13 cellular contexts compared by ENCODE assay signal in the genomic region with DNA sequence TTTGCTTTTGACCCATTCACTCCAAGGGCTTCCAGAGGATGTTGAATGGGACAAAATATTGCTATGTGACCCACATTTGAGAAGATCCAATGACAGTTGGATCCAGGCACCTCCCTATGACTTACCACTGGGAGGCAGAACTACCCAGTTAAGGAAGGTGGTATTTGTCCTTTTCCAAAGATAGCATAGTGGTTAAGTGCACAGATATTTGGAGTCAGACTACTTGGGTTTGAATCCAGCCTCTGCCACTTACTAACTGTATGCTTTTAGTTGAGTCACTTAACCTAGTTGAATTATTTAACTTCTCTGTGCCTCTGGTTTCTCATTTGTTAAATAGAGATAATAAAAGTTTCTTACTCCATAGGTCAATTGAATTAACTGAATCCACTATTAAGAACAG.
A peak's percentile ranks its signal among the peaks of the same experiment; 100 is the strongest.
DNase-seq lines count a peak whose midpoint lies in the region; ATAC-seq lines count a peak whose summit lies in the region.
"Had no signal": no experiment of that assay in that cellular context is flagged by ENCODE, and none has a peak within 500 bp of the region (broad histone marks: within the 10 kb centered on the region; RNA-seq: fewer than 3 reads in every experiment).

No MANE protein-coding gene starts in this region.

- peak; percentile 0 for DNase-seq in NCI-H82 treated with DMSO at 0.1 percent for 48 hours (lab: John Stamatoyannopoulos, UW; ENCODE audit: unreplicated experiment)
- DNase-seq in NCI-H82 (lab: John Stamatoyannopoulos, UW), result no peak
- DNase-seq in RKO (ENCODE audit: low spot score), result peak; percentile 23
- DNase-seq in non-pigmented ciliary epithelial cell (ENCODE audit: low read depth), result peak; percentile 14
- DNase-seq in epidermal melanocyte (ENCODE audit: insufficient read length, low spot score), result no peak
- DNase-seq in NCI-H345 (lab: John Stamatoyannopoulos, UW), result no peak
- no peak for DNase-seq in DMS114 treated with DMSO at 0.1 percent for 48 hours (lab: John Stamatoyannopoulos, UW; ENCODE audit: unreplicated experiment)
- DNase-seq: activated CD8-positive, alpha-beta memory T cell treated with anti-CD3 and anti-CD28 coated beads for 24 hours; NCI-H524 treated with DMSO at 0.1 percent for 48 hours; stimulated activated CD4-positive, alpha-beta T cell treated with anti-CD3 and anti-CD28 coated beads, Interleukin-2, amount 100 ng/mL, for 24 hours; stimulated activated naive CD8-positive, alpha-beta T cell treated with anti-CD3 and anti-CD28 coated beads, Interleukin-15, Interleukin-2, amounts not matched to agents 100 U/mL and 50 U/mL, for 24 hours had no signal

- ATAC-seq in esophagus mucosa, result peak; percentile 49
- ATAC-seq: activated naive CD4-positive, alpha-beta T cell treated with anti-CD3 and anti-CD28 coated beads, Interleukin-2, amount 50 U/mL, for 72 hours; stimulated activated naive CD8-positive, alpha-beta T cell treated with anti-CD3 and anti-CD28 coated beads, Interleukin-15, Interleukin-2, amounts not matched to agents 100 U/mL and 50 U/mL, for 24 hours had no signal

Comparison
In these comparisons a context has a peak if more than half of its experiments do, and no peak if none do; other contexts are left out.
1. DNase-seq: peak in NCI-H82 treated with DMSO at 0.1 percent for 48 hours (single experiment), RKO (single experiment) and non-pigmented ciliary epithelial cell (single experiment); none in NCI-H82 (single experiment), epidermal melanocyte (single experiment), NCI-H345 (single experiment) and DMS114 treated with DMSO at 0.1 percent for 48 hours (single experiment).